ENCODE assay signal across 8 cellular contexts in the genomic region with DNA sequence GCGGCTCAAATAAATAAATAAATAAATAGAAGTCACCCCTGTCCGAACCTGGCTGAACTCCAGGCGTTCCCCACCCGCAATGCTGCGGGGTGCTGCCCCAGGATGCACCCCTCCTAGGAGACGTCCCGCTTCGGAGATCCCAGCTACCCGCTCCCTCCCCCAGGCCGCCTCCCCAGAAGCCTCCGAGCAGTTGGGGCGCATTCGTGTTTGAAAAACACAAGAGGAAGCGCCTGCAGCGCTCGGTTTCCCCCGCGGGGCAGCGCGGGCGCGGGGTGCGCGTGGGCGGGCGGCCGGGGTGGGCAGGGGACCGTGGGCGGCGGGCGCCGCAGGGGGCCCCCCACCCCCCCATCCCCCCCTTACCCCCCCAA. TPM values are rescaled to one million over a fixed set of nuclear protein-coding genes. Genes with fewer than 3 reads are reported as not detected.
DNase-seq lines count a peak whose midpoint lies in the region; ATAC-seq, FAIRE-seq and TF ChIP-seq lines count a peak whose summit lies in the region.

No MANE protein-coding gene starts in this region.

- H3K4me3 ChIP-seq in OCI-LY7 (ENCODE audit: low read depth, low read length, poor library complexity, severe bottlenecking) (peak overlapping the region; percentile 67), K562 (no peak overlapping the region), iPS-15b (ENCODE audit: low read depth, low read length) (peak overlapping the region; percentile 70), small intestine (ENCODE audit: low read depth in 1 of 2, low read length in 2 of 2) (peak overlapping the region; percentile 49 to 54)

- no peak for TF ChIP-seq POLR2A in GM12891 (IDR thresholded peaks at IDR 0.05; ENCODE audit: low read depth, low read length)
- no peak for TF ChIP-seq POLR2A in K562 (conservative IDR thresholded peaks at IDR 0.05)

- peak overlapping the region; percentile 65; the same call in 1 of the 2 replicates for H2AFZ ChIP-seq in OCI-LY7 (ENCODE audit: low read length)
- no peak overlapping the region for H2AFZ ChIP-seq in K562 (ENCODE audit: low read depth, low read length)

- peak overlapping the region; percentile 79 for H3K27ac ChIP-seq in OCI-LY7 (ENCODE audit: low read depth, low read length, poor library complexity, severe bottlenecking)
- H3K27ac ChIP-seq in K562 (ENCODE audit: extremely low read depth, low read depth, low read length) = no peak overlapping the region
- peak overlapping the region; percentile 35 to 88 for H3K27ac ChIP-seq in small intestine (ENCODE audit: low read depth in 1 of 2, low read length in 1 of 2)

- 92% methylated on average over 9 of the region's 32 CpGs for WGBS in K562 (ENCODE audit: insufficient coverage, low coverage, missing lambda C conversion rate)
- 0 to 1% (median 1%) methylated on average over 23 to 32 of the region's 32 CpGs for WGBS in small intestine, 3 donors

- peaks cover 7% of the 10 kb centered on the region for H3K9me3 ChIP-seq in OCI-LY7 (ENCODE audit: low read length)
- peaks cover 9% of the 10 kb centered on the region for H3K9me3 ChIP-seq in K562 (replicated peaks; ENCODE audit: control insufficient read depth, insufficient read depth, low read depth, low read length)
- H3K9me3 ChIP-seq in iPS-15b (ENCODE audit: control insufficient read depth, insufficient read depth, low read length) = no peaks in the 10 kb centered on the region
- H3K9me3 ChIP-seq in small intestine (ENCODE audit: control insufficient read depth, low read depth) = no peaks in the 10 kb centered on the region

- no peaks in the 10 kb centered on the region for H3K9me2 ChIP-seq in OCI-LY7 (ENCODE audit: insufficient read depth, low read length)

- H3K79me2 ChIP-seq in OCI-LY7 (ENCODE audit: insufficient read depth, low read depth, low read length) = peaks cover 79% of the 10 kb centered on the region
- no peaks in the 10 kb centered on the region for H3K79me2 ChIP-seq in K562 (ENCODE audit: control insufficient read depth, insufficient read depth, low read length)

- no peaks in the 10 kb centered on the region for H3K27me3 ChIP-seq in K562 (ENCODE audit: control insufficient read depth in 2 of 2, insufficient read depth in 2 of 2, low read length in 2 of 2)
- H3K27me3 ChIP-seq in iPS-15b (ENCODE audit: control insufficient read depth, insufficient read depth, low read length) = peaks cover 5% of the 10 kb centered on the region
- H3K27me3 ChIP-seq in small intestine (ENCODE audit: control insufficient read depth in 2 of 2, insufficient read depth in 2 of 2, low read length in 2 of 2) = no peaks in the 10 kb centered on the region

- intact Hi-C loops in OCI-LY7 (cut with micrococcal nuclease; ENCODE audit: unreplicated experiment) = no loop called here
- intact Hi-C loops in K562 (cut with micrococcal nuclease) = no loop called here

- TF ChIP-seq EP300 in K562 (IDR thresholded peaks at IDR 0.05; ENCODE audit: low read length) = no peak

- no peak for TF ChIP-seq RAD21 in K562 (CRISPR knock-in tag; conservative IDR thresholded peaks at IDR 0.05 in 1 of 2, IDR thresholded peaks at IDR 0.05 in 1 of 2)

- H3K36me3 ChIP-seq in OCI-LY7 (ENCODE audit: insufficient read depth, low read length) (peaks cover 24% of the 10 kb centered on the region), K562 (ENCODE audit: control insufficient read depth, insufficient read depth, low read length) (no peaks in the 10 kb centered on the region), iPS-15b (ENCODE audit: control insufficient read depth, insufficient read depth, low read length) (no peaks in the 10 kb centered on the region), small intestine (ENCODE audit: control insufficient read depth in 2 of 2, insufficient read depth in 2 of 2, low read length in 2 of 2) (no peaks in the 10 kb centered on the region)

- BruUV-seq in OCI-LY7 (replicated peaks; lab: Mats Ljungman, UMichigan) (no TSS peak), K562 (replicated peaks; lab: Mats Ljungman, UMichigan) (no TSS peak)

- ATAC-seq in K562 (no peak), HG03095 (IDR thresholded peaks at IDR 0.05; ENCODE audit: unreplicated experiment) (no peak)

- H4K20me1 ChIP-seq in OCI-LY7 (ENCODE audit: insufficient read depth, low read length) (no peaks in the 10 kb centered on the region; the same call in 1 of the 2 replicates), K562 (replicated peaks; ENCODE audit: control insufficient read depth, insufficient read depth, low read length) (no peaks in the 10 kb centered on the region)

- FAIRE-seq in GM12891 (lab: Jason Lieb, UNC) (no peak), K562 (lab: Jason Lieb, UNC) (no peak), small intestine (lab: Jason Lieb, UNC) (no peak)

- no peak overlapping the region for H3K9ac ChIP-seq in K562 (ENCODE audit: insufficient read depth in 1 of 2, low read depth in 2 of 2, low read length in 2 of 2)
- peak overlapping the region; percentile 39 for H3K9ac ChIP-seq in iPS-15b (ENCODE audit: low read depth, low read length)

- peak; percentile 42 for DNase-seq in GM12891 (ENCODE audit: insufficient read length, low spot score)
- DNase-seq in OCI-LY7 (ENCODE audit: low spot score) = peak; percentile 51
- DNase-seq in K562 (ENCODE audit: extremely low read depth in 1 of 4, low spot score in 3 of 4) = no peak
- DNase-seq in small intestine = no peak
- DNase-seq in H4 (ENCODE audit: low spot score) = no peak
- no peak for DNase-seq in cerebellar cortex (ENCODE audit: low spot score)

- CTCF ChIA-PET in OCI-LY7 (lab: Charles Lee; ENCODE audit: unreplicated experiment) (interaction anchor here (1.1 kb wide), 1 partner anchor 77 kb away, joined by 3 read pairs; no protein-coding TSS in a partner anchor), K562 (lab: Yijun Ruan, JAX; ENCODE audit: low intra/inter-chr PET ratio) (no interaction called here)

- H3K4me1 ChIP-seq in OCI-LY7 (ENCODE audit: insufficient read depth, low read length, poor library complexity, severe bottlenecking) (peaks cover 82% of the 10 kb centered on the region), K562 (replicated peaks in 1 of 2; ENCODE audit: control insufficient read depth in 2 of 2, insufficient read depth in 2 of 2, low read length in 2 of 2) (peaks cover 0 to 3% of the 10 kb centered on the region in 2 experiments; a peak in 3 of 5 replicates), iPS-15b (ENCODE audit: control insufficient read depth, insufficient read depth, low read length) (peaks cover 16% of the 10 kb centered on the region), small intestine (ENCODE audit: control insufficient read depth in 2 of 2, insufficient read depth in 1 of 2, low read depth in 1 of 2, low read length in 1 of 2) (peaks cover 5% of the 10 kb centered on the region in 2 donors)

- in situ Hi-C loops in K562 (cut with MboI) = no loop called here

- POLR2A ChIA-PET in OCI-LY7 (lab: Charles Lee) = interaction anchor here (0.8 to 3.0 kb wide), 2 partner anchors 16 to 30 kb away, joined by 4 to 23 read pairs; no protein-coding TSS in a partner anchor
- POLR2A ChIA-PET in K562 (lab: Yijun Ruan, JAX) = interaction anchor here (3.4 kb wide), 1 partner anchor 9 kb away, joined by 21 read pairs; no protein-coding TSS in a partner anchor

- no peak for TF ChIP-seq CTCF in OCI-LY7 (conservative IDR thresholded peaks at IDR 0.05; ENCODE audit: low read length)
- no peak for TF ChIP-seq CTCF in K562 (IDR thresholded peaks at IDR 0.05 in 2 of 3, conservative IDR thresholded peaks at IDR 0.05 in 1 of 3; ENCODE audit: insufficient read depth in 2 of 3, low read depth in 1 of 3, low read length in 3 of 3)

- H3K9me1 ChIP-seq in K562 (ENCODE audit: control insufficient read depth, insufficient read depth, low read length) = no peaks in the 10 kb centered on the region

- H3K4me2 ChIP-seq in OCI-LY7 (ENCODE audit: low read length) = peak overlapping the region; percentile 84
- H3K4me2 ChIP-seq in K562 (ENCODE audit: insufficient read depth, low read length) = no peak overlapping the region

RNA-seq across cellular contexts. Expression of a gene that starts 27.3 kb away (rescaled TPM):
- 5.6 TPM for polyA plus RNA-seq in GM12891 (2012; ENCODE audit: low read depth, missing spikeins)
- total RNA-seq in OCI-LY7 (2014; rRNA removed; shearing (Covaris generic)) = 74.7 and 78.4 TPM in 2 replicates
- total RNA-seq in OCI-LY7 (2022) (166 and 167 TPM in 2 replicates), K562 (2014; rRNA removed) (18.8 and 18.9 TPM in 2 replicates), K562 (2014; rRNA removed; fragmentation: Illumina TruSeq; extraction: Trizol) (30.7 and 37.5 TPM in 2 replicates), K562 (2015; rRNA removed; fragmentation: Illumina TruSeq; extraction: Trizol) (18.4 and 21.5 TPM in 2 replicates), K562 (2021) (31.7 and 37.0 TPM in 2 replicates)
- total RNA-seq in K562 (2011; cell fraction: chromatin; rRNA removed; ENCODE audit: low replicate concordance) = 38.5 and 40.9 TPM in 2 replicates
- 25.5 and 30.9 TPM in 2 replicates for total RNA-seq in K562 (2011; cell fraction: nucleolus; rRNA removed)
- total RNA-seq in K562 (2011; cell fraction: nucleoplasm; rRNA removed) = 39.8 and 60.8 TPM in 2 replicates
- polyA plus RNA-seq in K562 (2011; rRNA removed) (72.3 and 136 TPM in 2 replicates), K562 (2014; fragmentation: Illumina TruSeq; extraction: Trizol) (34.6 and 40.3 TPM in 2 replicates), K562 (2014; fragmentation: Nextera tagmentation; extraction: Ambion mirVana) (10 to 100 TPM; 12.1 to 20.0 TPM), K562 (2014; rRNA removed) (26.6 and 32.2 TPM in 2 replicates), small intestine (1 to 10 TPM in 2 of 3 donors, under 1 TPM in 1; 0.22 to 3.6 (median 1.1) TPM)
- 68.2 and 93.0 TPM in 2 replicates for polyA plus RNA-seq in K562 (2011; cell fraction: cytosol; rRNA removed)
- polyA plus RNA-seq in K562 (2011; cell fraction: nucleus; rRNA removed) = 24.3 and 46.3 TPM in 2 replicates
- 21.2 and 35.3 TPM in 2 replicates for polyA plus RNA-seq in K562 (2012)
- polyA minus RNA-seq in K562 (2011; rRNA and poly(A)+ RNA removed) = 75.4 and 149 TPM in 2 replicates
- polyA minus RNA-seq in K562 (2011; cell fraction: cytosol; rRNA and poly(A)+ RNA removed) = 34.9 and 85.8 TPM in 2 replicates
- polyA minus RNA-seq in K562 (2011; cell fraction: nucleus; rRNA and poly(A)+ RNA removed) = 14.3 and 16.3 TPM in 2 replicates
- not detected in 2 replicates for total RNA-seq in H4 (2014; rRNA removed; shearing (Covaris generic))

RNA-seq across cellular contexts. Expression of a gene that starts 34.2 kb away (rescaled TPM):
- polyA plus RNA-seq in GM12891 (2012; ENCODE audit: low read depth, missing spikeins) = 0.99 TPM
- total RNA-seq in OCI-LY7 (2014; rRNA removed; shearing (Covaris generic)) = 1.2 and 1.3 TPM in 2 replicates
- total RNA-seq in OCI-LY7 (2022) (3.5 and 5.0 TPM in 2 replicates), K562 (2014; rRNA removed) (36.7 and 41.2 TPM in 2 replicates), K562 (2014; rRNA removed; fragmentation: Illumina TruSeq; extraction: Trizol) (49.3 and 62.5 TPM in 2 replicates), K562 (2015; rRNA removed; fragmentation: Illumina TruSeq; extraction: Trizol) (31.9 and 33.9 TPM in 2 replicates), K562 (2021) (45.6 and 46.5 TPM in 2 replicates)
- total RNA-seq in K562 (2011; cell fraction: chromatin; rRNA removed; ENCODE audit: low replicate concordance) = 11.1 and 19.1 TPM in 2 replicates
- total RNA-seq in K562 (2011; cell fraction: nucleolus; rRNA removed) = 13.9 and 18.2 TPM in 2 replicates
- total RNA-seq in K562 (2011; cell fraction: nucleoplasm; rRNA removed) = 16.9 and 26.9 TPM in 2 replicates
- polyA plus RNA-seq in K562 (2011; rRNA removed) (49.4 and 108 TPM in 2 replicates), K562 (2014; fragmentation: Illumina TruSeq; extraction: Trizol) (57.7 and 78.3 TPM in 2 replicates), K562 (2014; fragmentation: Nextera tagmentation; extraction: Ambion mirVana) (10 to 100 TPM; 63.8 to 68.7 TPM), K562 (2014; rRNA removed) (61.9 and 66.9 TPM in 2 replicates), small intestine (100 to 1,000 TPM; 154 to 226 (median 169) TPM)
- polyA plus RNA-seq in K562 (2011; cell fraction: cytosol; rRNA removed) = 24.3 and 27.5 TPM in 2 replicates
- polyA plus RNA-seq in K562 (2011; cell fraction: nucleus; rRNA removed) = 22.6 and 24.2 TPM in 2 replicates
- polyA plus RNA-seq in K562 (2012) = 44.7 and 93.0 TPM in 2 replicates
- polyA minus RNA-seq in K562 (2011; rRNA and poly(A)+ RNA removed) = 48.6 and 55.2 TPM in 2 replicates
- 25.9 and 43.6 TPM in 2 replicates for polyA minus RNA-seq in K562 (2011; cell fraction: cytosol; rRNA and poly(A)+ RNA removed)
- polyA minus RNA-seq in K562 (2011; cell fraction: nucleus; rRNA and poly(A)+ RNA removed) = 20.3 and 22.5 TPM in 2 replicates
- 26.9 and 38.9 TPM in 2 replicates for total RNA-seq in H4 (2014; rRNA removed; shearing (Covaris generic))

Comparison
In these comparisons a context has a peak if more than half of its experiments do, and no peak if none do; other contexts are left out.
1. DNase-seq: peak in GM12891 (single experiment) and OCI-LY7 (single experiment); none in K562 (0 of 4), small intestine (single experiment), H4 (single experiment) and cerebellar cortex (single experiment).
2. RNA of a gene that starts 27.3 kb away (total RNA-seq): 74.7 to 167 TPM in OCI-LY7 and 18.4 to 60.8 TPM in K562; not detected in H4; every median in the first group is over 10 times any median in the second.